ENCODE assay signal across 28 cellular contexts in genomic region chr10:79418274-79418673, GRCh38. TPM values are rescaled to one million over a fixed set of nuclear protein-coding genes. Genes with fewer than 3 reads are reported as not detected.
DNase-seq lines count a peak whose midpoint lies in the region; ATAC-seq and TF ChIP-seq lines count a peak whose summit lies in the region.
"Had no signal": no experiment of that assay in that cellular context is flagged by ENCODE, and none has a peak within 500 bp of the region (broad histone marks: within the 10 kb centered on the region; RNA-seq: fewer than 3 reads in every experiment).

No MANE protein-coding gene starts in this region.

- H2AFZ ChIP-seq in osteoblast (ENCODE audit: low read length) = no peak overlapping the region
- H2AFZ ChIP-seq in H9 (ENCODE audit: low read length) = no peak overlapping the region

- H3K18ac ChIP-seq in H9 (ENCODE audit: insufficient read length, low read depth, low read length) = no peak overlapping the region

- H3K36me3 Mint-ChIP-seq in H9 (ENCODE audit: insufficient read depth in 1 of 3, low read depth in 3 of 3) = peaks cover 0 to 3% (median 0%) of the 10 kb centered on the region in 3 experiments; a peak in 2 of 7 replicates
- no peaks in the 10 kb centered on the region for H3K36me3 Mint-ChIP-seq in activated naive CD4-positive, alpha-beta T cell treated with anti-CD3 and anti-CD28 coated beads for 36 hours (ENCODE audit: low read depth)

- H3K27me3 ChIP-seq in heart right ventricle (no peaks in the 10 kb centered on the region), left ventricle myocardium inferior (ENCODE audit: low read depth) (no peaks in the 10 kb centered on the region), osteoblast (ENCODE audit: insufficient read depth, low read length) (no peaks in the 10 kb centered on the region), vagina (no peaks in the 10 kb centered on the region), H9 (ENCODE audit: insufficient read depth, low read length) (no peaks in the 10 kb centered on the region)
- H3K27me3 ChIP-seq: body of pancreas, Peyer's patch, transverse colon had no signal

- H4K8ac ChIP-seq in H9 (replicated peaks; ENCODE audit: insufficient read length, low read depth, low read length) = no peak overlapping the region

- CTCF ChIA-PET in activated naive CD4-positive, alpha-beta T cell treated with anti-CD3 and anti-CD28 coated beads for 36 hours (lab: Charles Lee) = no interaction called here

- no peak overlapping the region for H2BK120ac ChIP-seq in H9 (ENCODE audit: low read depth, low read length, poor library complexity, severe bottlenecking)

- H3K23ac ChIP-seq in H9 (ENCODE audit: insufficient read length, low read depth, low read length) = no peak overlapping the region

- H3K14ac ChIP-seq in H9 (ENCODE audit: insufficient read depth, low read length) = no peak overlapping the region; the same call in 1 of the 2 replicates

- WGBS in heart right ventricle, 2 donors = 59 to 65% methylated on average over 6 of the region's 6 CpGs
- WGBS in H9 (ENCODE audit: extremely low coverage, insufficient read length, low lambda C conversion rate) = no CpG with 5 or more reads among the region's 6 CpGs

- no peak overlapping the region for H2BK12ac ChIP-seq in H9 (ENCODE audit: insufficient read length, low read depth, low read length)

- intact Hi-C loops in left cardiac atrium (cut with DNase I) (no loop called here), heart right ventricle (cut with DNase I) (no loop called here), left ventricle myocardium inferior (cut with micrococcal nuclease) (no loop called here), vagina (cut with DNase I) (no loop called here)
- intact Hi-C loops in activated naive CD4-positive, alpha-beta T cell treated with anti-CD3 and anti-CD28 coated beads for 36 hours (cut with micrococcal nuclease) = no loop called here

- no peaks in the 10 kb centered on the region for H3K23me2 ChIP-seq in H9 (ENCODE audit: insufficient read length, low read depth, low read length, poor library complexity, severe bottlenecking)

- no peak overlapping the region for H3K9ac ChIP-seq in H9 (ENCODE audit: extremely low read depth, insufficient read length, low read length)

- H3K27me3 Mint-ChIP-seq in H9 (ENCODE audit: low read depth) = no peaks in the 10 kb centered on the region; the same call in 1 of the 2 replicates
- H3K27me3 Mint-ChIP-seq in activated naive CD4-positive, alpha-beta T cell treated with anti-CD3 and anti-CD28 coated beads for 36 hours (ENCODE audit: low read depth) = no peaks in the 10 kb centered on the region
- H3K27me3 Mint-ChIP-seq: activated B cell treated with CpG ODN at 0.5 μM for 24 hours; activated naive CD8-positive, alpha-beta T cell treated with anti-CD3 and anti-CD28 coated beads, Interleukin-2, amount 50 U/mL, for 24 hours; activated T-helper 17 cell treated with anti-CD3 and anti-CD28 coated beads, Interleukin-2, amount 50 U/mL, for 72 hours; memory B cell had no signal

- H3K27ac Mint-ChIP-seq in H9 = no peak overlapping the region; a peak in 1 of 7 replicates
- no peak overlapping the region for H3K27ac Mint-ChIP-seq in activated naive CD4-positive, alpha-beta T cell treated with anti-CD3 and anti-CD28 coated beads for 36 hours
- H3K27ac Mint-ChIP-seq: activated B cell treated with CpG ODN at 0.5 μM for 24 hours; activated naive CD8-positive, alpha-beta T cell treated with anti-CD3 and anti-CD28 coated beads, Interleukin-2, amount 50 U/mL, for 24 hours; activated T-helper 17 cell treated with anti-CD3 and anti-CD28 coated beads, Interleukin-2, amount 50 U/mL, for 72 hours had no signal

- H3K4me1 Mint-ChIP-seq in H9 = peaks cover 6 to 21% of the 10 kb centered on the region in 2 experiments; a peak in 3 of 4 replicates
- H3K4me1 Mint-ChIP-seq in activated naive CD4-positive, alpha-beta T cell treated with anti-CD3 and anti-CD28 coated beads for 36 hours (ENCODE audit: low read depth) = no peaks in the 10 kb centered on the region

- H3K36me3 ChIP-seq in heart right ventricle (peaks cover 0 to 57% (median 8%) of the 10 kb centered on the region in 9 donors), left ventricle myocardium inferior (peaks cover 30% of the 10 kb centered on the region), osteoblast (ENCODE audit: insufficient read depth, low read length) (peaks cover 47% of the 10 kb centered on the region), vagina (no peaks in the 10 kb centered on the region)
- H3K36me3 ChIP-seq: prostate gland, transverse colon had no signal

- TF ChIP-seq CTCF in heart right ventricle (IDR thresholded peaks at IDR 0.05) (no peak), left ventricle myocardium inferior (IDR thresholded peaks at IDR 0.05; ENCODE audit: borderline replicate concordance) (no peak), osteoblast (IDR thresholded peaks at IDR 0.05; ENCODE audit: extremely low read depth, low read depth, low read length) (no peak), vagina (IDR thresholded peaks at IDR 0.05) (no peak), H9 (conservative IDR thresholded peaks at IDR 0.05) (no peak)

- TF ChIP-seq POLR2A in vagina (IDR thresholded peaks at IDR 0.05) = no peak

- DNase-seq in left cardiac atrium (peak; percentile 28), heart right ventricle (no peak), left ventricle myocardium inferior (peak; percentile 13), osteoblast (ENCODE audit: insufficient read length, low spot score, missing footprints) (peak; percentile 64), vagina (ENCODE audit: extremely low spot score in 2 of 2) (no peak), H9 (no peak)
- no peak for DNase-seq in activated CD8-positive, alpha-beta memory T cell treated with anti-CD3 and anti-CD28 coated beads, Interleukin-2, amount 50 U/mL, for 4 hours
- DNase-seq in activated naive CD4-positive, alpha-beta T cell treated with anti-CD3 and anti-CD28 coated beads for 36 hours = no peak
- DNase-seq: activated B cell treated with CpG ODN at 0.5 μM for 24 hours; activated CD4-positive, alpha-beta T cell treated with anti-CD3 and anti-CD28 coated beads, Interleukin-2, amount 50 U/mL, for 4 hours; activated CD8-positive, alpha-beta memory T cell treated with anti-CD3 and anti-CD28 coated beads, Interleukin-2, amount 50 U/mL, for 48 hours; activated naive CD8-positive, alpha-beta T cell treated with anti-CD3 and anti-CD28 coated beads, Interleukin-2, amount 50 U/mL, for 24 hours; body of pancreas; DMS53; effector CD4-positive, alpha-beta T cell; H7; NCI-H1092 treated with DMSO at 0.1 percent for 48 hours; NCI-H2029 treated with DMSO at 0.1 percent for 48 hours; NCI-H345; NCI-H748 treated with DMSO at 0.1 percent for 48 hours; stimulated activated CD4-positive, alpha-beta T cell treated with anti-CD3 and anti-CD28 coated beads, Interleukin-1b, Interleukin-23, amount 100 ng/mL, for 48 hours; stimulated activated CD8-positive, alpha-beta memory T cell treated with anti-CD3 and anti-CD28 coated beads, Interleukin-4, amount 100 ng/mL, for 48 hours; transverse colon had no signal

- H3K79me1 ChIP-seq in H9 (ENCODE audit: insufficient read depth, low read depth, low read length, poor library complexity, severe bottlenecking) = no peaks in the 10 kb centered on the region

- H2BK5ac ChIP-seq in H9 (ENCODE audit: insufficient read length, low read length) = no peak overlapping the region

- H2BK15ac ChIP-seq in H9 (ENCODE audit: low read depth, low read length) = no peak overlapping the region

- no peak overlapping the region for H4K91ac ChIP-seq in H9 (ENCODE audit: insufficient read length, low read depth, low read length)

- H3K9me3 Mint-ChIP-seq in H9 = no peaks in the 10 kb centered on the region
- no peaks in the 10 kb centered on the region for H3K9me3 Mint-ChIP-seq in activated naive CD4-positive, alpha-beta T cell treated with anti-CD3 and anti-CD28 coated beads for 36 hours
- H3K9me3 Mint-ChIP-seq: activated B cell treated with CpG ODN at 0.5 μM for 24 hours; activated naive CD8-positive, alpha-beta T cell treated with anti-CD3 and anti-CD28 coated beads, Interleukin-2, amount 50 U/mL, for 24 hours; activated T-helper 17 cell treated with anti-CD3 and anti-CD28 coated beads, Interleukin-2, amount 50 U/mL, for 72 hours; memory B cell had no signal

- H3K27ac ChIP-seq in heart right ventricle (no peak overlapping the region), left ventricle myocardium inferior (replicated peaks) (peak overlapping the region; percentile 11), osteoblast (ENCODE audit: low read depth, low read length) (no peak overlapping the region), vagina (peak overlapping the region; percentile 8), H9 (ENCODE audit: insufficient read length, low read depth, low read length) (no peak overlapping the region)
- H3K27ac ChIP-seq: body of pancreas, Peyer's patch, prostate gland, transverse colon had no signal

- H3K4me2 ChIP-seq in osteoblast (ENCODE audit: insufficient read depth, low read length) (no peak overlapping the region), H9 (ENCODE audit: insufficient read depth, insufficient read length, low read length) (no peak overlapping the region)

- H2AK5ac ChIP-seq in H9 (ENCODE audit: insufficient read length, low read length) = no peak overlapping the region

- ATAC-seq in left cardiac atrium (no peak), heart right ventricle (no peak)
- ATAC-seq: activated naive CD8-positive, alpha-beta T cell treated with anti-CD3 and anti-CD28 coated beads, Interleukin-2, amount 50 U/mL, for 24 hours; activated T-helper 17 cell treated with anti-CD3 and anti-CD28 coated beads, Interleukin-2, amount 50 U/mL, for 72 hours; body of pancreas had no signal

- no peaks in the 10 kb centered on the region for H3K9me3 ChIP-seq in heart right ventricle
- H3K9me3 ChIP-seq in left ventricle myocardium inferior (replicated peaks) = no peaks in the 10 kb centered on the region
- no peaks in the 10 kb centered on the region for H3K9me3 ChIP-seq in osteoblast (ENCODE audit: low read depth, low read length)
- H3K9me3 ChIP-seq in vagina = no peaks in the 10 kb centered on the region
- no peaks in the 10 kb centered on the region for H3K9me3 ChIP-seq in H9 (ENCODE audit: control insufficient read depth, low read depth, low read length)
- H3K9me3 ChIP-seq: body of pancreas, Peyer's patch, prostate gland, transverse colon had no signal

- no peak overlapping the region for H3K56ac ChIP-seq in H9 (ENCODE audit: insufficient read length, low read depth, low read length)

- no peak overlapping the region for H2BK20ac ChIP-seq in H9 (ENCODE audit: low read depth, low read length, poor library complexity, severe bottlenecking)

- no peak overlapping the region for H4K5ac ChIP-seq in H9 (ENCODE audit: insufficient read length, low read depth, low read length)

- peaks cover 48% of the 10 kb centered on the region for H3K79me2 ChIP-seq in osteoblast (ENCODE audit: insufficient read depth, low read length)
- no peaks in the 10 kb centered on the region for H3K79me2 ChIP-seq in H9 (ENCODE audit: insufficient read depth, low read length)

- H3K4me1 ChIP-seq in heart right ventricle (peaks cover 0 to 79% (median 18%) of the 10 kb centered on the region in 9 donors), left ventricle myocardium inferior (no peaks in the 10 kb centered on the region), osteoblast (ENCODE audit: insufficient read depth, low read length) (peaks cover 21% of the 10 kb centered on the region), vagina (no peaks in the 10 kb centered on the region), H9 (ENCODE audit: insufficient read depth, low read length) (no peaks in the 10 kb centered on the region)
- H3K4me1 ChIP-seq: body of pancreas, prostate gland had no signal

- H4K20me1 ChIP-seq in osteoblast (ENCODE audit: insufficient read depth, low read length) = peaks cover 47% of the 10 kb centered on the region
- peaks cover 4% of the 10 kb centered on the region for H4K20me1 ChIP-seq in H9 (ENCODE audit: control insufficient read depth, insufficient read depth, insufficient read length)

- no peak overlapping the region for H3K4ac ChIP-seq in H9 (ENCODE audit: low read depth, low read length)

- H3T11ph ChIP-seq in H9 (ENCODE audit: low read length) = no peak overlapping the region

- peak overlapping the region in 1 of 2 experiments; percentile 41; a peak in 2 of 5 replicates for H3K4me3 Mint-ChIP-seq in H9
- no peak overlapping the region for H3K4me3 Mint-ChIP-seq in activated naive CD4-positive, alpha-beta T cell treated with anti-CD3 and anti-CD28 coated beads for 36 hours
- H3K4me3 Mint-ChIP-seq: activated B cell treated with CpG ODN at 0.5 μM for 24 hours; activated naive CD8-positive, alpha-beta T cell treated with anti-CD3 and anti-CD28 coated beads, Interleukin-2, amount 50 U/mL, for 24 hours; activated T-helper 17 cell treated with anti-CD3 and anti-CD28 coated beads, Interleukin-2, amount 50 U/mL, for 72 hours; memory B cell had no signal

- H3K4me3 ChIP-seq in heart right ventricle (no peak overlapping the region), left ventricle myocardium inferior (no peak overlapping the region), osteoblast (ENCODE audit: insufficient read depth, low read length) (no peak overlapping the region), vagina (no peak overlapping the region)
- H3K4me3 ChIP-seq: body of pancreas, Peyer's patch, prostate gland, skin epidermis, transverse colon had no signal

RNA-seq across cellular contexts. Expression of gene ZCCHC24, which starts 27.1 kb away (rescaled TPM):
- total RNA-seq in left cardiac atrium = 10 to 100 TPM; 52.9 to 56.6 TPM
- total RNA-seq in heart right ventricle = 10 to 100 TPM; 32.0 to 59.0 (median 49.0) TPM
- 10 to 100 TPM; 19.3 to 22.4 TPM for polyA plus RNA-seq in heart right ventricle
- 47.5 TPM for total RNA-seq in left ventricle myocardium inferior
- total RNA-seq in osteoblast = 48.5 and 69.5 TPM in 2 replicates
- total RNA-seq in vagina = 57.0 TPM
- 3.5 and 3.8 TPM in 2 replicates for total RNA-seq in H9 (2021)
- under 1 TPM; 0.52 to 0.69 TPM for total RNA-seq in activated naive CD4-positive, alpha-beta T cell treated with anti-CD3 and anti-CD28 coated beads for 36 hours

Comparison
In these comparisons a context has a peak if more than half of its experiments do, and no peak if none do; other contexts are left out.
1. DNase-seq: peak in left cardiac atrium (single experiment), left ventricle myocardium inferior (single experiment) and osteoblast (single experiment); none in heart right ventricle (0 of 2), vagina (0 of 2), activated CD8-positive, alpha-beta memory T cell treated with anti-CD3 and anti-CD28 coated beads, Interleukin-2, amount 50 U/mL, for 4 hours (single experiment), H9 (single experiment) and activated naive CD4-positive, alpha-beta T cell treated with anti-CD3 and anti-CD28 coated beads for 36 hours (single experiment).
2. H3K27ac ChIP-seq: peak in left ventricle myocardium inferior (single experiment) and vagina (single experiment); none in heart right ventricle (0 of 10), osteoblast (single experiment) and H9 (single experiment).